In the genomic region with DNA sequence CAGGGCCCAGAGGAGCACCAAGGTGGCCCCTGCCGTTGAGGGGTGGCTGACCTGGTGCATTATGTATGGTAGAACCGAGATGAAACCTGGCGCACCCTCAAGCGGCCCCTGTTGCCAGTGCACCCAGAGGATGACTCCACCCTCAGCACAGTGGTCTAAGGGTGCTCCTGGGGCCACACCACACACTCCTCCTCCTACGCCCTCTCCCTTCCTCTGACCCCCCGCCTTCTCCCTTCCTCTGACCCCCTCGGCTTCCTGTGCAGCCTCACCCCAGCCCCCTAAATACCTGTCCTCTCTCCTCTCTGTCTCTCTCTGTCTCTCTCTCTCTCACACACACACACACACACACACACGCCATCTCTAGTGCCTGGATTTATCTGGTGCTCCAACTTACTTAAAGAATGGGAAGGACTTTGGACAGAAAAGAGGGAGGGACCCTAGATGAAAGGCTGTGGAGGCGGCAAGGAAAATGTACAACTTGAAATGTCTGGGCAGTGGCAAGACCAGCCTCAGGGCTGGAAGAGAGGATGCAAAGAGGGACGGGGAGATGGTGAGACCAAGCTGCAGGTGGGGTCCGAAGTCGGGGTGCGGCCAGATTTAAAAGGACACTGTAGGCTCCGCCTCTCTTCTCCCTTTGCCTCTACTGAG, we compare ENCODE assay signal across 17 cellular contexts. TPM values are rescaled to one million over a fixed set of nuclear protein-coding genes. Genes with fewer than 3 reads are reported as not detected.
DNase-seq lines count a peak whose midpoint lies in the region; TF ChIP-seq lines count a peak whose summit lies in the region.
"Had no signal": no experiment of that assay in that cellular context is flagged by ENCODE, and none has a peak within 500 bp of the region (broad histone marks: within the 10 kb centered on the region; RNA-seq: fewer than 3 reads in every experiment).

No MANE protein-coding gene starts in this region.

- H3K4me1 Mint-ChIP-seq in nephron = no peaks in the 10 kb centered on the region
- H3K4me1 Mint-ChIP-seq: CD8-positive, alpha-beta memory T cell had no signal

- intact Hi-C loops in colonic mucosa (cut with DNase I) = no loop called here
- intact Hi-C loops in transverse colon (cut with DNase I; ENCODE audit: low total_unique reads) = no loop called here
- intact Hi-C loops in thyroid gland (cut with DNase I) = no loop called here

- H3K27ac ChIP-seq in colonic mucosa (no peak overlapping the region), transverse colon (no peak overlapping the region), thyroid gland (no peak overlapping the region)

- 28 to 54% methylated on average over 2 to 14 of the region's 14 CpGs for WGBS in transverse colon (ENCODE audit: low coverage in 1 of 2), 2 donors
- WGBS in thyroid gland, 2 donors = 75 to 94% methylated on average over 14 of the region's 14 CpGs

- H3K36me3 Mint-ChIP-seq in nephron (ENCODE audit: low read depth) = no peaks in the 10 kb centered on the region
- H3K36me3 Mint-ChIP-seq: CD8-positive, alpha-beta memory T cell had no signal

- no peak for TF ChIP-seq CTCF in colonic mucosa (IDR thresholded peaks at IDR 0.05)
- TF ChIP-seq CTCF in nephron (IDR thresholded peaks at IDR 0.05; ENCODE audit: unreplicated experiment in 3 of 3) = no peak
- TF ChIP-seq CTCF in transverse colon (IDR thresholded peaks at IDR 0.05) = no peak
- TF ChIP-seq CTCF in thyroid gland (IDR thresholded peaks at IDR 0.05) = no peak

- no peaks in the 10 kb centered on the region for H3K4me1 ChIP-seq in colonic mucosa
- peaks cover 0 to 7% (median 2%) of the 10 kb centered on the region in 4 donors for H3K4me1 ChIP-seq in transverse colon
- H3K4me1 ChIP-seq in thyroid gland = no peaks in the 10 kb centered on the region

- no peaks in the 10 kb centered on the region for H3K36me3 ChIP-seq in H7 (replicated peaks; ENCODE audit: control insufficient read depth, insufficient read depth, low read length)
- H3K36me3 ChIP-seq in colonic mucosa = no peaks in the 10 kb centered on the region
- H3K36me3 ChIP-seq in transverse colon = no peaks in the 10 kb centered on the region
- no peaks in the 10 kb centered on the region for H3K36me3 ChIP-seq in thyroid gland

- DNase-seq in H7 (peak; percentile 32), colonic mucosa (peak; percentile 36), transverse colon (peak; percentile 19), D341Med (ENCODE audit: low spot score) (no peak), NCI-H82 treated with DMSO at 0.1 percent for 48 hours (lab: John Stamatoyannopoulos, UW; ENCODE audit: unreplicated experiment) (no peak), GDM1 (lab: John Stamatoyannopoulos, UW) (no peak), thyroid gland (no peak)
- DNase-seq: CD8-positive, alpha-beta memory T cell; DND-41; NCI-H1092 treated with DMSO at 0.1 percent for 48 hours; NCI-H1694; NCI-H2081 treated with DMSO at 0.1 percent for 48 hours; NCI-H748 treated with DMSO at 0.1 percent for 48 hours; OCI-M1; SHP77 treated with DMSO at 0.1 percent for 48 hours had no signal

- TF ChIP-seq POLR2A in transverse colon (IDR thresholded peaks at IDR 0.05) = no peak
- TF ChIP-seq POLR2A in thyroid gland (IDR thresholded peaks at IDR 0.05) = no peak

- H3K4me3 ChIP-seq in H7 (ENCODE audit: insufficient read depth, low read depth, low read length) = no peak overlapping the region
- no peak overlapping the region for H3K4me3 ChIP-seq in colonic mucosa
- no peak overlapping the region for H3K4me3 ChIP-seq in transverse colon
- H3K4me3 ChIP-seq in thyroid gland (replicated peaks in 1 of 3) = no peak overlapping the region

- TF ChIP-seq EP300 in transverse colon (IDR thresholded peaks at IDR 0.05; ENCODE audit: low read depth) = no peak

- H3K27me3 Mint-ChIP-seq in nephron (ENCODE audit: low read depth) = peaks cover 4% of the 10 kb centered on the region

- no peaks in the 10 kb centered on the region for H3K9me3 Mint-ChIP-seq in nephron
- H3K9me3 Mint-ChIP-seq: CD8-positive, alpha-beta memory T cell had no signal

- peak overlapping the region in 2 of 3 experiments; percentile 10 to 37 for H3K27ac Mint-ChIP-seq in nephron
- H3K27ac Mint-ChIP-seq: CD8-positive, alpha-beta memory T cell had no signal

- H3K9ac ChIP-seq in colonic mucosa (ENCODE audit: low read depth in 2 of 2, low read length in 2 of 2) = no peak overlapping the region
- H3K9ac ChIP-seq: SK-N-SH had no signal

- in situ Hi-C loops in transverse colon (cut with MboI; ENCODE audit: low pct_ligation_motif_present in 1 of 4, low pct_unique_long_range_greater_than_20kb in 1 of 4, low sequenced_read_pairs in 3 of 4) = loop anchor here in 2 of 4 donors (25.0 kb wide), 1 partner anchor 262 kb away; a partner anchor contains a TSS

- H3K9me3 ChIP-seq in colonic mucosa (no peaks in the 10 kb centered on the region), transverse colon (no peaks in the 10 kb centered on the region), thyroid gland (no peaks in the 10 kb centered on the region)
- H3K9me3 ChIP-seq: SK-N-SH had no signal

- H3K27me3 ChIP-seq in H7 (ENCODE audit: control insufficient read depth, insufficient read depth, low read length) = no peaks in the 10 kb centered on the region
- no peaks in the 10 kb centered on the region for H3K27me3 ChIP-seq in colonic mucosa
- no peaks in the 10 kb centered on the region for H3K27me3 ChIP-seq in transverse colon
- H3K27me3 ChIP-seq in thyroid gland = no peaks in the 10 kb centered on the region

- H3K4me3 Mint-ChIP-seq in nephron = no peak overlapping the region
- H3K4me3 Mint-ChIP-seq: CD8-positive, alpha-beta memory T cell had no signal

RNA-seq across cellular contexts. Expression of a gene that starts 18.2 kb away (rescaled TPM):
- 52.5 and 67.2 TPM in 2 replicates for total RNA-seq in H7 (2014; rRNA removed; shearing (Covaris generic))
- total RNA-seq in colonic mucosa (10 to 100 TPM; 45.9 to 50.5 TPM), transverse colon (10 to 100 TPM; 22.3 to 69.9 (median 41.9) TPM), thyroid gland (10 to 100 TPM; 62.8 to 76.7 (median 71.2) TPM)

Comparison
In these comparisons a context has a peak if more than half of its experiments do, and no peak if none do; other contexts are left out.
1. DNase-seq: peak in H7 (single experiment), colonic mucosa (single experiment) and transverse colon (single experiment); none in D341Med (single experiment), NCI-H82 treated with DMSO at 0.1 percent for 48 hours (single experiment), GDM1 (single experiment) and thyroid gland (0 of 2).